8 cellular contexts compared by ENCODE assay signal in genomic region chr14:35932659-35933159, GRCh38.
DNase-seq lines count a peak whose midpoint lies in the region; ATAC-seq and TF ChIP-seq lines count a peak whose summit lies in the region.

No MANE protein-coding gene starts in this region.

- peak overlapping the region; percentile 68 to 94 (median 83) for H3K27ac Mint-ChIP-seq in CD4-positive, CD25-positive, alpha-beta regulatory T cell

- no peak for TF ChIP-seq POLR2A in tibial nerve (IDR thresholded peaks at IDR 0.05)

- H3K27me3 Mint-ChIP-seq in CD4-positive, CD25-positive, alpha-beta regulatory T cell, result peaks cover 4% of the 10 kb centered on the region

- H3K4me1 Mint-ChIP-seq in CD4-positive, CD25-positive, alpha-beta regulatory T cell, result peaks cover 7 to 22% (median 12%) of the 10 kb centered on the region in 4 donors

- no peaks in the 10 kb centered on the region for H3K9me3 Mint-ChIP-seq in CD4-positive, CD25-positive, alpha-beta regulatory T cell

- no peaks in the 10 kb centered on the region for H3K9me3 ChIP-seq in CD4-positive, CD25-positive, alpha-beta regulatory T cell (ENCODE audit: control insufficient read depth in 2 of 2, low read length in 2 of 2)
- no peaks in the 10 kb centered on the region for H3K9me3 ChIP-seq in tibial nerve

- H3K36me3 ChIP-seq in CD4-positive, CD25-positive, alpha-beta regulatory T cell (ENCODE audit: control insufficient read depth, insufficient read depth, low read length), result no peaks in the 10 kb centered on the region
- H3K36me3 ChIP-seq in tibial nerve, result no peaks in the 10 kb centered on the region

- H3K27me3 ChIP-seq in CD4-positive, CD25-positive, alpha-beta regulatory T cell (ENCODE audit: control insufficient read depth, insufficient read depth, low read length), result peaks cover 2% of the 10 kb centered on the region
- no peaks in the 10 kb centered on the region for H3K27me3 ChIP-seq in tibial nerve

- no peak for TF ChIP-seq CTCF in tibial nerve (IDR thresholded peaks at IDR 0.05)

- DNase-seq in CD4-positive, CD25-positive, alpha-beta regulatory T cell, result peak in 2 of 3 donors; percentile 43 to 69
- peak; percentile 60 for DNase-seq in NCI-H146 treated with DMSO at 0.1 percent for 48 hours (lab: John Stamatoyannopoulos, UW; ENCODE audit: unreplicated experiment)
- DNase-seq in activated naive CD8-positive, alpha-beta T cell treated with anti-CD3 and anti-CD28 coated beads, Interleukin-2, amount 50 U/mL, for 16 hours (ENCODE audit: low read depth, low spot score), result peak; percentile 11
- DNase-seq in SKM-1 treated with dmso at 0.1 percent for 144 hours (lab: John Stamatoyannopoulos, UW; ENCODE audit: unreplicated experiment), result no peak
- no peak for DNase-seq in NCI-H1048 (lab: John Stamatoyannopoulos, UW)
- no peak for DNase-seq in tibial nerve (ENCODE audit: low spot score in 2 of 2)
- DNase-seq in SW480 (ENCODE audit: low spot score), result no peak

- 71 to 75% methylated on average over 13 of the region's 13 CpGs for WGBS in tibial nerve, 2 donors

- peak overlapping the region; percentile 76 to 90 (median 84) for H3K4me3 Mint-ChIP-seq in CD4-positive, CD25-positive, alpha-beta regulatory T cell

- H3K4me3 ChIP-seq in CD4-positive, CD25-positive, alpha-beta regulatory T cell (ENCODE audit: low read depth, low read length), result peak overlapping the region; percentile 85
- H3K4me3 ChIP-seq in tibial nerve, result no peak overlapping the region

- peak; percentile 68 to 69 for ATAC-seq in CD4-positive, CD25-positive, alpha-beta regulatory T cell (ENCODE audit: low read depth in 2 of 2)
- ATAC-seq in GM21390 (IDR thresholded peaks at IDR 0.05; ENCODE audit: unreplicated experiment), result peak; percentile 53

- H3K4me1 ChIP-seq in CD4-positive, CD25-positive, alpha-beta regulatory T cell (ENCODE audit: control insufficient read depth, insufficient read depth, low read length, poor library complexity, severe bottlenecking), result no peaks in the 10 kb centered on the region
- H3K4me1 ChIP-seq in tibial nerve, result no peaks in the 10 kb centered on the region

- no peak for TF ChIP-seq EP300 in tibial nerve (IDR thresholded peaks at IDR 0.05)

- no peak overlapping the region for H3K27ac ChIP-seq in CD4-positive, CD25-positive, alpha-beta regulatory T cell (ENCODE audit: insufficient read depth, low read length, poor library complexity, severe bottlenecking)
- no peak overlapping the region for H3K27ac ChIP-seq in tibial nerve

- no peaks in the 10 kb centered on the region for H3K36me3 Mint-ChIP-seq in CD4-positive, CD25-positive, alpha-beta regulatory T cell

Comparison
In these comparisons a context has a peak if more than half of its experiments do, and no peak if none do; other contexts are left out.
1. DNase-seq: peak in CD4-positive, CD25-positive, alpha-beta regulatory T cell (2 of 3), NCI-H146 treated with DMSO at 0.1 percent for 48 hours (single experiment) and activated naive CD8-positive, alpha-beta T cell treated with anti-CD3 and anti-CD28 coated beads, Interleukin-2, amount 50 U/mL, for 16 hours (single experiment); none in SKM-1 treated with dmso at 0.1 percent for 144 hours (single experiment), NCI-H1048 (single experiment), tibial nerve (0 of 2) and SW480 (single experiment).